Comparison of ENCODE assay signal across 17 cellular contexts in the genomic region with DNA sequence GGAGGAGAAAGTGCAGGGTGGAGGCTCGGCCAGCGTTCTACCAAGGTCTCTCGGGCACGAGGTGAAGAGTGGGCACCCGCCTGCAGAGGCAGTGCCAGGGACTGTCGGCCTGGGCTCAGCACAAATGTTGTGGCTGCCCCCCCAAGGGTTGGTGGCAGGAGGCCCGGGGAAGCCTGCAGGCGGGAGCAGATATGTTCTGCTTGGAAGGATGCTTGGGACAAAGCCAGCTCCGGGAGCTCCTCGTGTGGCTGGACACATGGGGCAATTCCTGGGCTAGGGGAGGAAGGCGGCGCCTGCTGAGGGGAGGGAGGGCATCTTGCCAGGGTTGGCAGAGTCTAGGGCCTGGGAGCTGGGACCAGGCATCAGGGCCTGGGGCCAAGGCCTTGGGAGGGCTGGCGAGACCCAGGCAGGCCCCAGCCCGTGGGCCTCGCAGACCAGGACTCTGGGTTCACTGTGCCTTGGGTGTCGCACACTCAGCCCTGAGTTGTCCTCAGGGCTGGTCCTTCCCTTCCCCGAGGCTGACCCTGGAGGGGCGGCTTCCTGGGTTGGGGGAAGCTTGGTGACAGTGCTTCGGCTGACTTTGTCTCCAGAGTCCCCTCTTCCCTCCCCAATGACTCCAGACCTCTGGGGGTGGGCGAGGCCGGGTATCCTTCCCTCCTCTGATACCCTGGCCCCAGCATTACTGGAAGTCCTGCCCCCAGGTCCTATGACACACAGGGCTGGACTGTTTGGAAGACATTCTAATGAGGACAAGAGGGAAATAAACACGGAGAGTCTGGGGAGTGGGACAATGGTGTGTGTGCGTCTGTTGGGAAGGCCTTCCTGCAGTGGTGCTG. TPM values are rescaled to one million over a fixed set of nuclear protein-coding genes. Genes with fewer than 3 reads are reported as not detected.
DNase-seq lines count a peak whose midpoint lies in the region; ATAC-seq and TF ChIP-seq lines count a peak whose summit lies in the region.
"Had no signal": no experiment of that assay in that cellular context is flagged by ENCODE, and none has a peak within 500 bp of the region (broad histone marks: within the 10 kb centered on the region; RNA-seq: fewer than 3 reads in every experiment).

No MANE protein-coding gene starts in this region.

- no peak overlapping the region for H3K27ac Mint-ChIP-seq in activated naive CD4-positive, alpha-beta T cell treated with anti-CD3 and anti-CD28 coated beads for 36 hours
- H3K27ac Mint-ChIP-seq: activated CD8-positive, alpha-beta T cell treated with anti-CD3 and anti-CD28 coated beads, Interleukin-2, amount 10 ng/mL, durations not matched to agents 7 days and 5 days; activated naive CD8-positive, alpha-beta T cell treated with anti-CD3 and anti-CD28 coated beads, Interleukin-2, amount 10 ng/mL, durations not matched to agents 7 days and 5 days had no signal

- CTCF ChIA-PET in activated naive CD4-positive, alpha-beta T cell treated with anti-CD3 and anti-CD28 coated beads for 36 hours (lab: Charles Lee): interaction anchor here (1.0 kb wide), 2 partner anchors 20 to 23 kb away, joined by 3 read pairs; no protein-coding TSS in a partner anchor

- peaks cover 5% of the 10 kb centered on the region for H3K9me3 Mint-ChIP-seq in activated naive CD4-positive, alpha-beta T cell treated with anti-CD3 and anti-CD28 coated beads for 36 hours

- no peaks in the 10 kb centered on the region for H3K27me3 Mint-ChIP-seq in activated naive CD4-positive, alpha-beta T cell treated with anti-CD3 and anti-CD28 coated beads for 36 hours (ENCODE audit: low read depth)

- H3K9me3 ChIP-seq in left ventricle myocardium inferior (replicated peaks) (no peaks in the 10 kb centered on the region), psoas muscle (no peaks in the 10 kb centered on the region)
- H3K9me3 ChIP-seq: BLaER1, upper lobe of left lung had no signal

- H3K4me1 ChIP-seq in left ventricle myocardium inferior: peaks cover 47% of the 10 kb centered on the region
- H3K4me1 ChIP-seq in psoas muscle: no peaks in the 10 kb centered on the region
- H3K4me1 ChIP-seq: upper lobe of left lung had no signal

- no peak overlapping the region for H3K4me3 Mint-ChIP-seq in activated naive CD4-positive, alpha-beta T cell treated with anti-CD3 and anti-CD28 coated beads for 36 hours
- H3K4me3 Mint-ChIP-seq: activated CD8-positive, alpha-beta T cell treated with anti-CD3 and anti-CD28 coated beads, Interleukin-2, amount 10 ng/mL, durations not matched to agents 7 days and 5 days; activated naive CD8-positive, alpha-beta T cell treated with anti-CD3 and anti-CD28 coated beads, Interleukin-2, amount 10 ng/mL, durations not matched to agents 7 days and 5 days; neural crest cell had no signal

- intact Hi-C loops in left ventricle myocardium inferior (cut with micrococcal nuclease): no loop called here
- intact Hi-C loops in psoas muscle (cut with DNase I): no loop called here
- intact Hi-C loops in activated naive CD4-positive, alpha-beta T cell treated with anti-CD3 and anti-CD28 coated beads for 36 hours (cut with micrococcal nuclease): no loop called here

- no peaks in the 10 kb centered on the region for H3K36me3 Mint-ChIP-seq in activated naive CD4-positive, alpha-beta T cell treated with anti-CD3 and anti-CD28 coated beads for 36 hours (ENCODE audit: low read depth)
- H3K36me3 Mint-ChIP-seq: activated naive CD8-positive, alpha-beta T cell treated with anti-CD3 and anti-CD28 coated beads, Interleukin-2, amount 10 ng/mL, durations not matched to agents 7 days and 5 days had no signal

- ATAC-seq in psoas muscle (peak in 3 of 4 donors; percentile 35 to 52 (median 38)), HG03159 (IDR thresholded peaks at IDR 0.05; ENCODE audit: unreplicated experiment) (no peak)
- ATAC-seq: activated CD8-positive, alpha-beta T cell treated with anti-CD3 and anti-CD28 coated beads, Interleukin-2, amount 10 ng/mL, durations not matched to agents 7 days and 5 days had no signal

- no peaks in the 10 kb centered on the region for H3K36me3 ChIP-seq in left ventricle myocardium inferior
- H3K36me3 ChIP-seq in psoas muscle (ENCODE audit: insufficient read depth in 1 of 2, low read depth in 1 of 2): no peaks in the 10 kb centered on the region
- H3K36me3 ChIP-seq: BLaER1, upper lobe of left lung had no signal

- WGBS in psoas muscle, 3 donors: 43 to 56% (median 45%) methylated on average over 23 of the region's 23 CpGs

- no peaks in the 10 kb centered on the region for H3K4me1 Mint-ChIP-seq in activated naive CD4-positive, alpha-beta T cell treated with anti-CD3 and anti-CD28 coated beads for 36 hours (ENCODE audit: low read depth)
- H3K4me1 Mint-ChIP-seq: activated naive CD8-positive, alpha-beta T cell treated with anti-CD3 and anti-CD28 coated beads, Interleukin-2, amount 10 ng/mL, durations not matched to agents 7 days and 5 days had no signal

- no peak for TF ChIP-seq CTCF in left ventricle myocardium inferior (IDR thresholded peaks at IDR 0.05; ENCODE audit: borderline replicate concordance)
- no peak for TF ChIP-seq CTCF in psoas muscle (IDR thresholded peaks at IDR 0.05)

- H3K27ac ChIP-seq in left ventricle myocardium inferior (replicated peaks) (peak overlapping the region; percentile 93), psoas muscle (no peak overlapping the region)
- H3K27ac ChIP-seq: BLaER1, upper lobe of left lung had no signal

- H3K4me3 ChIP-seq in left ventricle myocardium inferior (no peak overlapping the region), psoas muscle (no peak overlapping the region)
- H3K4me3 ChIP-seq: BLaER1, upper lobe of left lung had no signal

- H3K27me3 ChIP-seq in left ventricle myocardium inferior (ENCODE audit: low read depth): no peaks in the 10 kb centered on the region
- no peaks in the 10 kb centered on the region for H3K27me3 ChIP-seq in psoas muscle (ENCODE audit: insufficient read depth in 3 of 3, low read length in 2 of 3)
- H3K27me3 ChIP-seq: BLaER1, upper lobe of left lung had no signal

- peak; percentile 64 for DNase-seq in DMS 273 treated with DMSO at 0.1 percent for 48 hours (lab: John Stamatoyannopoulos, UW)
- peak; percentile 92 for DNase-seq in astrocyte of the hippocampus (ENCODE audit: low read depth, low spot score)
- DNase-seq in left ventricle myocardium inferior: peak; percentile 89
- DNase-seq in psoas muscle: peak; percentile 86 to 93
- no peak for DNase-seq in NCI-H2227 (lab: John Stamatoyannopoulos, UW; ENCODE audit: unreplicated experiment)
- DNase-seq in activated naive CD4-positive, alpha-beta T cell treated with anti-CD3 and anti-CD28 coated beads for 36 hours: no peak
- no peak for DNase-seq in NCI-H510A treated with DMSO at 0.1 percent for 48 hours (lab: John Stamatoyannopoulos, UW)
- DNase-seq: activated CD8-positive, alpha-beta T cell treated with anti-CD3 and anti-CD28 coated beads, Interleukin-2, amount 10 ng/mL, durations not matched to agents 7 days and 5 days; activated naive CD8-positive, alpha-beta T cell treated with anti-CD3 and anti-CD28 coated beads, Interleukin-2, amount 10 ng/mL, durations not matched to agents 7 days and 5 days; GOT3; NCI-H1436 treated with DMSO at 0.1 percent for 48 hours; stimulated activated CD4-positive, alpha-beta T cell treated with anti-CD3 and anti-CD28 coated beads, Interleukin-4, amount 100 ng/mL, for 24 hours had no signal

RNA-seq across cellular contexts. Expression of gene FBLN2, which starts 30.2 kb away (rescaled TPM):
- total RNA-seq in left ventricle myocardium inferior (56.7 TPM), psoas muscle (10 to 100 TPM; 24.9 to 59.4 (median 29.7) TPM)
- polyA plus RNA-seq in psoas muscle: 10 to 100 TPM; 12.8 to 16.1 (median 14.7) TPM
- total RNA-seq in activated naive CD4-positive, alpha-beta T cell treated with anti-CD3 and anti-CD28 coated beads for 36 hours: not detected
- total RNA-seq: OCI-LY7 had no signal

RNA-seq across cellular contexts. Expression of gene HDAC11, which starts 38.6 kb away (rescaled TPM):
- total RNA-seq in left ventricle myocardium inferior: 34.3 TPM
- total RNA-seq in psoas muscle: 10 to 100 TPM; 16.5 to 24.8 (median 21.2) TPM
- polyA plus RNA-seq in psoas muscle: 10 to 100 TPM in 2 of 3 donors, 1 to 10 TPM in 1; 9.2 to 29.6 (median 22.3) TPM
- total RNA-seq in activated naive CD4-positive, alpha-beta T cell treated with anti-CD3 and anti-CD28 coated beads for 36 hours: 1 to 10 TPM; 1.6 to 2.4 TPM

Comparison
In these comparisons a context has a peak if more than half of its experiments do, and no peak if none do; other contexts are left out.
1. DNase-seq: peak in DMS 273 treated with DMSO at 0.1 percent for 48 hours (single experiment), astrocyte of the hippocampus (single experiment), left ventricle myocardium inferior (single experiment) and psoas muscle (2 of 2); none in NCI-H2227 (single experiment), activated naive CD4-positive, alpha-beta T cell treated with anti-CD3 and anti-CD28 coated beads for 36 hours (single experiment) and NCI-H510A treated with DMSO at 0.1 percent for 48 hours (single experiment).
2. RNA of gene FBLN2, which starts 30.2 kb away (total RNA-seq): 56.7 TPM in left ventricle myocardium inferior (single experiment) and 24.9 to 59.4 TPM in psoas muscle; not detected in activated naive CD4-positive, alpha-beta T cell treated with anti-CD3 and anti-CD28 coated beads for 36 hours; every median in the first group is over 10 times any median in the second.
3. RNA of gene HDAC11, which starts 38.6 kb away (total RNA-seq): 34.3 TPM in left ventricle myocardium inferior (single experiment) and 16.5 to 24.8 TPM in psoas muscle; 1.6 to 2.4 TPM in activated naive CD4-positive, alpha-beta T cell treated with anti-CD3 and anti-CD28 coated beads for 36 hours; every median in the first group is over 4 times any median in the second.